Comparison of ENCODE assay signal across 17 cellular contexts in the genomic region with DNA sequence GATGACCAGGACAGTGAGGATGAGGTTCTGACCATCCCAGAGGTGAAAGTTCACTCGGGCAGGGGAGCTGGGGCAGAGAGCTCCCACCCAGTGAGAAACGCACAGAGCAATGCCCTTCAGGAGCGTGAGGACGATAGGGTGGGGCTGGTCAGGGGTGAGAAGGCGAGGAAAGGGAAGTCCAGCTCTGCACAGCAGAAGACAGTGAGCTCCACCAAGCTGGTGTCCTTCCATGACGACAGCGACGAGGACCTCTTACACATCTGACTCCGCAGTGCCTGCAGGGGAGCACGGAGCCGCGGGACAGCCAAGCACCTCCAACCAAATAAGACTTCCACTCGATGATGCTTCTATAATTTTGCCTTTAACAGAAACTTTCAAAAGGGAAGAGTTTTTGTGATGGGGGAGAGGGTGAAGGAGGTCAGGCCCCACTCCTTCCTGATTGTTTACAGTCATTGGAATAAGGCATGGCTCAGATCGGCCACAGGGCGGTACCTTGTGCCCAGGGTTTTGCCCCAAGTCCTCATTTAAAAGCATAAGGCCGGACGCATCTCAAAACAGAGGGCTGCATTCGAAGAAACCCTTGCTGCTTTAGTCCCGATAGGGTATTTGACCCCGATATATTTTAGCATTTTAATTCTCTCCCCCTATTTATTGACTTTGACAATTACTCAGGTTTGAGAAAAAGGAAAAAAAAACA. TPM values are rescaled to one million over a fixed set of nuclear protein-coding genes. Genes with fewer than 3 reads are reported as not detected.
"Had no signal": no experiment of that assay in that cellular context is flagged by ENCODE, and none has a peak within 500 bp of the region (broad histone marks: within the 10 kb centered on the region; RNA-seq: fewer than 3 reads in every experiment).

No MANE protein-coding gene starts in this region.

- H3K9me3 Mint-ChIP-seq: activated CD8-positive, alpha-beta T cell treated with anti-CD3 and anti-CD28 coated beads for 36 hours; activated T-cell treated with anti-CD3 and anti-CD28 coated beads, Interleukin-2, amount 50 U/mL, for 72 hours; immature natural killer cell; mesothelial cell of epicardium had no signal

- H3K9me3 ChIP-seq: gastrocnemius medialis, heart left ventricle, thoracic aorta had no signal

- H3K27ac Mint-ChIP-seq: activated CD8-positive, alpha-beta T cell treated with anti-CD3 and anti-CD28 coated beads for 36 hours; activated T-cell treated with anti-CD3 and anti-CD28 coated beads, Interleukin-2, amount 50 U/mL, for 72 hours; mesothelial cell of epicardium had no signal

- H3K27ac ChIP-seq: gastrocnemius medialis, heart left ventricle had no signal

- DNase-seq: activated CD8-positive, alpha-beta memory T cell treated with anti-CD3 and anti-CD28 coated beads, Interleukin-2, amount 50 U/mL, for 48 hours; activated CD8-positive, alpha-beta T cell treated with anti-CD3 and anti-CD28 coated beads for 36 hours; activated T-cell treated with anti-CD3 and anti-CD28 coated beads, Interleukin-2, amount 50 U/mL, for 72 hours; erythroblast; gastrocnemius medialis; heart left ventricle; immature natural killer cell; left cardiac atrium; stimulated activated CD4-positive, alpha-beta T cell treated with anti-CD3 and anti-CD28 coated beads, Interleukin-2, amount 100 ng/mL, for 48 hours; stimulated activated naive CD4-positive, alpha-beta T cell treated with Interleukin-2 at 50 U/mL for 16 hours; T-helper 1 cell; T1000 had no signal

- H3K4me1 ChIP-seq: gastrocnemius medialis had no signal

- H3K27me3 ChIP-seq: gastrocnemius medialis, heart left ventricle had no signal

- ATAC-seq: activated CD8-positive, alpha-beta T cell treated with anti-CD3 and anti-CD28 coated beads for 36 hours; activated T-cell treated with anti-CD3 and anti-CD28 coated beads, Interleukin-2, amount 50 U/mL, for 72 hours; gastrocnemius medialis; heart left ventricle; left cardiac atrium; SK-N-SH treated with all-trans-retinoic acid at 6 μM for 48 hours had no signal

- H3K4me3 ChIP-seq: gastrocnemius medialis, heart left ventricle, lung, thoracic aorta had no signal

- H3K27me3 Mint-ChIP-seq: activated CD8-positive, alpha-beta T cell treated with anti-CD3 and anti-CD28 coated beads for 36 hours had no signal

- H3K4me3 Mint-ChIP-seq: activated CD8-positive, alpha-beta T cell treated with anti-CD3 and anti-CD28 coated beads for 36 hours; activated T-cell treated with anti-CD3 and anti-CD28 coated beads, Interleukin-2, amount 50 U/mL, for 72 hours; immature natural killer cell; mesothelial cell of epicardium had no signal

- H3K4me1 Mint-ChIP-seq: mesothelial cell of epicardium had no signal

RNA-seq across cellular contexts. Expression of a gene that starts 16.6 kb away (rescaled TPM):
- total RNA-seq: dermis microvascular lymphatic vessel endothelial cell had no signal
